In genomic region chr16:87626905-87627304, GRCh38 we compare ENCODE assay signal across 18 cellular contexts. TPM values are rescaled to one million over a fixed set of nuclear protein-coding genes. Genes with fewer than 3 reads are reported as not detected.
DNase-seq lines count a peak whose midpoint lies in the region; ATAC-seq, FAIRE-seq and TF ChIP-seq lines count a peak whose summit lies in the region.
"Had no signal": no experiment of that assay in that cellular context is flagged by ENCODE, and none has a peak within 500 bp of the region (broad histone marks: within the 10 kb centered on the region; RNA-seq: fewer than 3 reads in every experiment).

No MANE protein-coding gene starts in this region.

- no peak overlapping the region for H2AFZ ChIP-seq in keratinocyte (ENCODE audit: control insufficient read depth, low read length)
- H2AFZ ChIP-seq: GM23248 had no signal

- no peaks in the 10 kb centered on the region for H4K20me1 ChIP-seq in keratinocyte (ENCODE audit: control insufficient read depth, extremely low read depth, insufficient read depth, low read length)

- no peak overlapping the region for H3K27ac ChIP-seq in right cardiac atrium (ENCODE audit: low read length)
- no peak overlapping the region for H3K27ac ChIP-seq in left ventricle myocardium inferior (replicated peaks)
- H3K27ac ChIP-seq in keratinocyte (ENCODE audit: control insufficient read depth, insufficient read depth, low read length): no peak overlapping the region
- H3K27ac ChIP-seq: C4-2B, GM23248 had no signal

- H3K79me2 ChIP-seq in keratinocyte (ENCODE audit: control insufficient read depth, insufficient read depth, low read length): no peaks in the 10 kb centered on the region

- H3K36me3 ChIP-seq in left ventricle myocardium inferior (no peaks in the 10 kb centered on the region), bronchial epithelial cell (ENCODE audit: control insufficient read depth, insufficient read depth, low read length) (no peaks in the 10 kb centered on the region), keratinocyte (ENCODE audit: control insufficient read depth in 2 of 2, extremely low read depth in 1 of 2, insufficient read depth in 2 of 2, low read length in 2 of 2) (no peaks in the 10 kb centered on the region)

- no peaks in the 10 kb centered on the region for H3K4me1 ChIP-seq in right cardiac atrium (ENCODE audit: control insufficient read depth, insufficient read depth, low read length)
- no peaks in the 10 kb centered on the region for H3K4me1 ChIP-seq in left ventricle myocardium inferior
- H3K4me1 ChIP-seq in keratinocyte (ENCODE audit: control insufficient read depth, extremely low read depth, insufficient read depth, low read length): peaks cover 27% of the 10 kb centered on the region
- H3K4me1 ChIP-seq: Caco-2 had no signal

- no peak for ATAC-seq in right cardiac atrium
- no peak for ATAC-seq in GM19324 (IDR thresholded peaks at IDR 0.05; ENCODE audit: low FRiP score, unreplicated experiment)
- ATAC-seq: CD8-positive, alpha-beta T cell had no signal

- dilution Hi-C loops in keratinocyte (cut with MboI; ENCODE audit: extremely low pct_ligation_motif_present, low sequenced_read_pairs): no loop called here

- peak overlapping the region; percentile 53 for H3K4me2 ChIP-seq in keratinocyte (ENCODE audit: control insufficient read depth, extremely low read depth, insufficient read depth, low read depth, low read length)

- DNase-seq in right cardiac atrium (peak in 2 of 3 donors; percentile 14 to 16), left ventricle myocardium inferior (no peak), bronchial epithelial cell (ENCODE audit: low read depth) (peak; percentile 43), keratinocyte (ENCODE audit: low read depth, low spot score) (no peak), NCI-H1694 (lab: John Stamatoyannopoulos, UW) (no peak)
- DNase-seq: Caco-2; CD4-positive, CD25-positive, alpha-beta regulatory T cell; CD8-positive, alpha-beta T cell; DMS153; DND-41; GM23248; HCEC 1CT had no signal

- TF ChIP-seq CTCF in left ventricle myocardium inferior (IDR thresholded peaks at IDR 0.05; ENCODE audit: borderline replicate concordance) (no peak), bronchial epithelial cell (IDR thresholded peaks at IDR 0.05; ENCODE audit: insufficient read depth, low read length, severe bottlenecking) (no peak), keratinocyte (optimal IDR thresholded peaks at IDR 0.05 in 1 of 3, IDR thresholded peaks at IDR 0.05 in 1 of 3, conservative IDR thresholded peaks at IDR 0.05 in 1 of 3; ENCODE audit: extremely low read depth in 1 of 3, insufficient read depth in 2 of 3, low read length in 3 of 3) (no peak)

- no peaks in the 10 kb centered on the region for H3K27me3 ChIP-seq in right cardiac atrium (ENCODE audit: control insufficient read depth, insufficient read depth)
- peaks cover 87% of the 10 kb centered on the region for H3K27me3 ChIP-seq in left ventricle myocardium inferior (ENCODE audit: low read depth)
- peaks cover 1% of the 10 kb centered on the region for H3K27me3 ChIP-seq in bronchial epithelial cell (ENCODE audit: control insufficient read depth, insufficient read depth, low read length)
- H3K27me3 ChIP-seq in keratinocyte (ENCODE audit: control insufficient read depth, extremely low read depth, insufficient read depth, low read length): peaks cover 12% of the 10 kb centered on the region

- 71% methylated on average over 6 of the region's 6 CpGs for WGBS in right cardiac atrium

- H3K9me1 ChIP-seq in keratinocyte (ENCODE audit: control insufficient read depth, extremely low read depth, insufficient read depth, low read length): no peaks in the 10 kb centered on the region

- H3K9ac ChIP-seq in keratinocyte (ENCODE audit: control insufficient read depth, extremely low read depth, insufficient read depth, low read length): no peak overlapping the region
- H3K9ac ChIP-seq: GM23248 had no signal

- intact Hi-C loops in right cardiac atrium (cut with DNase I): no loop called here
- intact Hi-C loops in left ventricle myocardium inferior (cut with micrococcal nuclease): no loop called here

- FAIRE-seq in bronchial epithelial cell (lab: Jason Lieb, UNC): no peak
- no peak for FAIRE-seq in keratinocyte (lab: Jason Lieb, UNC)
- FAIRE-seq: G401.6, GM12892, H1 had no signal

- peaks cover 4% of the 10 kb centered on the region for H3K9me3 ChIP-seq in right cardiac atrium (ENCODE audit: control insufficient read depth, low read length)
- peaks cover 17% of the 10 kb centered on the region for H3K9me3 ChIP-seq in left ventricle myocardium inferior (replicated peaks)
- H3K9me3 ChIP-seq in keratinocyte (ENCODE audit: control insufficient read depth, low read depth, low read length): peaks cover 12% of the 10 kb centered on the region

- H3K4me3 ChIP-seq in right cardiac atrium (ENCODE audit: low read length) (no peak overlapping the region), left ventricle myocardium inferior (no peak overlapping the region), bronchial epithelial cell (ENCODE audit: low read depth, low read length) (no peak overlapping the region), keratinocyte (ENCODE audit: control insufficient read depth in 2 of 3, extremely low read depth in 1 of 3, insufficient read depth in 2 of 3, low read depth in 1 of 3, low read length in 3 of 3) (no peak overlapping the region)
- H3K4me3 ChIP-seq: GM23248 had no signal

RNA-seq across cellular contexts. Expression of gene JPH3, which starts 24.6 kb away (rescaled TPM):
- under 1 TPM; 0.09 to 0.32 (median 0.21) TPM for total RNA-seq in right cardiac atrium
- 0.11 TPM for polyA plus RNA-seq in right cardiac atrium
- 0.14 TPM for total RNA-seq in left ventricle myocardium inferior
- not detected in 2 replicates for total RNA-seq in bronchial epithelial cell
- polyA plus RNA-seq in keratinocyte: 0.01 TPM in 2 of 3 replicates, not detected in the other
- polyA plus RNA-seq in keratinocyte (2011; ENCODE audit: low read depth): not detected
- polyA plus RNA-seq in keratinocyte (2011; cell fraction: cytosol; rRNA removed): 0.02 and 0.06 TPM in 2 replicates
- polyA plus RNA-seq in keratinocyte (2011; cell fraction: nucleus; rRNA removed): 0.03 and 0.13 TPM in 2 replicates
- 0.03 TPM in 1 of 2 replicates, not detected in the other for polyA plus RNA-seq in keratinocyte (2012; ENCODE audit: low replicate concordance)
- polyA minus RNA-seq in keratinocyte: not detected in 3 replicates
- polyA minus RNA-seq in keratinocyte (2011; cell fraction: cytosol; rRNA and poly(A)+ RNA removed): not detected
- 0.21 TPM in 1 of 2 replicates, not detected in the other for polyA minus RNA-seq in keratinocyte (2011; cell fraction: nucleus; rRNA and poly(A)+ RNA removed)
- total RNA-seq: CD4-positive, CD25-positive, alpha-beta regulatory T cell; CD8-positive, alpha-beta T cell; GM23248 had no signal
- polyA plus RNA-seq: BJ; CD4-positive, CD25-positive, alpha-beta regulatory T cell; GM23248 had no signal

Comparison
In these comparisons a context has a peak if more than half of its experiments do, and no peak if none do; other contexts are left out.
1. DNase-seq: peak in right cardiac atrium (2 of 3) and bronchial epithelial cell (single experiment); none in left ventricle myocardium inferior (single experiment), keratinocyte (single experiment) and NCI-H1694 (single experiment).